1 cellular context compared by ENCODE assay signal in the genomic region with DNA sequence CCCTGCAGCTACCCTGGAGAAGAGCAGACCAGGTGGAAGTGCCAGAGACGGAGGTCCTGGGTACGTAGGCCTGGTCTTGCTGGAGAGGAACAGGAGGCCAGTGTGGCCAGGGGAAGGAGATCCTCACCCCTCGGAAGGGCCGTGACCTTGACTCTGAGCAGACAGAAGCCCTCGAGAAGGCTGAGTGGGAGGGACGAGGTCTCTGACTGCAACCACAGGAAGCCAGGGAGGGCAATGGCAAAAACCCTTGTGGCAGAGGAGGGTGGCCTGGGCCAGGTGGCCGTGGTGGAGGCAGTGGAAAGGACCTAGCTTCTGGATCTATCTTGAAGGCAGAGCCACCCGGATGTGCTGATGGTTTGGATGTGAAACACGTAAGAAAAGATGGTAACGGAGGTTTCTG.
TF ChIP-seq lines count a peak whose summit lies in the region.

No MANE protein-coding gene starts in this region.

TF ChIP-seq in H1, 55 proteins besides CTCF, POLR2A, EP300 and RAD21:
- no peak for TF ChIP-seq EGR1 (IDR thresholded peaks at IDR 0.05; ENCODE audit: borderline replicate concordance, low read depth, low read length)
- TF ChIP-seq SUZ12 (IDR thresholded peaks at IDR 0.05; ENCODE audit: low read length): no peak
- TF ChIP-seq, protein P1, sequence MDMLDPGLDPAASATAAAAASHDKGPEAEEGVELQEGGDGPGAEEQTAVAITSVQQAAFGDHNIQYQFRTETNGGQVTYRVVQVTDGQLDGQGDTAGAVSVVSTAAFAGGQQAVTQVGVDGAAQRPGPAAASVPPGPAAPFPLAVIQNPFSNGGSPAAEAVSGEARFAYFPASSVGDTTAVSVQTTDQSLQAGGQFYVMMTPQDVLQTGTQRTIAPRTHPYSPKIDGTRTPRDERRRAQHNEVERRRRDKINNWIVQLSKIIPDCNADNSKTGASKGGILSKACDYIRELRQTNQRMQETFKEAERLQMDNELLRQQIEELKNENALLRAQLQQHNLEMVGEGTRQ (IDR thresholded peaks at IDR 0.05; ENCODE audit: low read length): no peak
- TF ChIP-seq KDM1A (IDR thresholded peaks at IDR 0.05; ENCODE audit: borderline replicate concordance, low read length): no peak
TF ChIP-seq in H1: peak in this region for 0.
